22 cellular contexts compared by ENCODE assay signal in the genomic region with DNA sequence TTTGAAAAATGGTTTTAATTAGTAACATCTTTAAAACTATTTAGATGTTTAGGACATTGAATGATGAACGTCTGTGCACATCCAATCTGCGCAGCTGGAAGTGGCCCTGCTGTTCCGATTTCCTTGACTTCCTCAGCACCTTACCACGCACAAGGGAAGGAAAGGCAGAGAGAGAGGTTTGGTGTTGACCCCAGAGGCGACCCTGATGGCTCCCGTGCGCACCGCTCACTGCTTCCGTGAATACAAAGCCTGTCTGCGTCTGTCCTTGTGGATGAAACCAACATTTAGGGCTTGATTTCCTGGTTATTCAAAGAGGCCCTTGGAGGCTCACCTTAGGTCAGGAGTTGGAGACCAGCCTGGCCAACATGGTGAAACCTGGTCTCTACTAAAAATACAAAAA. TPM values are rescaled to one million over a fixed set of nuclear protein-coding genes. Genes with fewer than 3 reads are reported as not detected.
DNase-seq lines count a peak whose midpoint lies in the region; ATAC-seq and TF ChIP-seq lines count a peak whose summit lies in the region.
"Had no signal": no experiment of that assay in that cellular context is flagged by ENCODE, and none has a peak within 500 bp of the region (broad histone marks: within the 10 kb centered on the region; RNA-seq: fewer than 3 reads in every experiment).

No MANE protein-coding gene starts in this region.

- DNase-seq in left ventricle myocardium inferior (no peak), left ventricle myocardium superior (no peak), suprapubic skin (ENCODE audit: low spot score in 2 of 2) (no peak), stomach (no peak), KBM-7 (no peak)
- DNase-seq: ACHN; BE2C; C1 segment of cervical spinal cord; CD4-positive, CD25-positive, alpha-beta regulatory T cell; CD8-positive, alpha-beta memory T cell; COR-L47; DMS 273 treated with DMSO at 0.1 percent for 48 hours; DMS53; DND-41; EL; HCEC 1CT; IMR-90 had no signal

- WGBS in suprapubic skin, result 80% methylated on average over 10 of the region's 10 CpGs
- 76 to 93% (median 90%) methylated on average over 10 of the region's 10 CpGs for WGBS in stomach, 5 donors

- H3K4me1 ChIP-seq in left ventricle myocardium inferior (peaks cover 36% of the 10 kb centered on the region), parathyroid adenoma (no peaks in the 10 kb centered on the region), suprapubic skin (peaks cover 17% of the 10 kb centered on the region), stomach (peaks cover 0 to 8% (median 0%) of the 10 kb centered on the region in 4 donors)
- H3K4me1 ChIP-seq: BE2C had no signal

- TF ChIP-seq CTCF in left ventricle myocardium inferior (IDR thresholded peaks at IDR 0.05; ENCODE audit: borderline replicate concordance) (no peak), parathyroid adenoma (IDR thresholded peaks at IDR 0.05) (no peak), suprapubic skin (IDR thresholded peaks at IDR 0.05) (no peak), stomach (IDR thresholded peaks at IDR 0.05) (no peak)

- intact Hi-C loops in left ventricle myocardium inferior (cut with micrococcal nuclease), result no loop called here
- intact Hi-C loops in left ventricle myocardium superior (cut with micrococcal nuclease), result no loop called here
- intact Hi-C loops in stomach (cut with DNase I; ENCODE audit: low total_unique reads), result no loop called here

- no peak for TF ChIP-seq EP300 in suprapubic skin (IDR thresholded peaks at IDR 0.05)
- no peak for TF ChIP-seq EP300 in stomach (IDR thresholded peaks at IDR 0.05)

- H3K27ac ChIP-seq in left ventricle myocardium inferior (replicated peaks) (peak overlapping the region; percentile 90), parathyroid adenoma (peak overlapping the region; percentile 65), suprapubic skin (peak overlapping the region; percentile 31), stomach (peak overlapping the region in 2 of 5 donors; percentile 54 to 60)
- H3K27ac ChIP-seq: HL-60 had no signal

- ATAC-seq in left ventricle myocardium superior (no peak), HG03342 (IDR thresholded peaks at IDR 0.05; ENCODE audit: unreplicated experiment) (no peak)
- ATAC-seq: GM12878, GM23338 had no signal

- H3K9me3 ChIP-seq in left ventricle myocardium inferior (replicated peaks) (no peaks in the 10 kb centered on the region), parathyroid adenoma (ENCODE audit: control insufficient read depth, low read length) (no peaks in the 10 kb centered on the region), suprapubic skin (no peaks in the 10 kb centered on the region), stomach (no peaks in the 10 kb centered on the region)
- H3K9me3 ChIP-seq: BE2C had no signal

- TF ChIP-seq POLR2A in suprapubic skin (IDR thresholded peaks at IDR 0.05), result no peak
- TF ChIP-seq POLR2A in stomach (IDR thresholded peaks at IDR 0.05), result no peak

- H3K36me3 ChIP-seq in left ventricle myocardium inferior, result no peaks in the 10 kb centered on the region
- no peaks in the 10 kb centered on the region for H3K36me3 ChIP-seq in parathyroid adenoma (ENCODE audit: control insufficient read depth, insufficient read depth, low read length)
- no peaks in the 10 kb centered on the region for H3K36me3 ChIP-seq in suprapubic skin
- H3K36me3 ChIP-seq in stomach, result no peaks in the 10 kb centered on the region
- H3K36me3 ChIP-seq: BE2C had no signal

- H3K9ac ChIP-seq in parathyroid adenoma, result no peak overlapping the region

- H3K27me3 ChIP-seq in left ventricle myocardium inferior (ENCODE audit: low read depth) (no peaks in the 10 kb centered on the region), parathyroid adenoma (ENCODE audit: control insufficient read depth, insufficient read depth, low read length) (no peaks in the 10 kb centered on the region), suprapubic skin (peaks cover 8% of the 10 kb centered on the region), stomach (peaks cover 0 to 19% (median 0%) of the 10 kb centered on the region in 3 donors)
- H3K27me3 ChIP-seq: BE2C had no signal

- H3K4me3 ChIP-seq in left ventricle myocardium inferior (no peak overlapping the region), parathyroid adenoma (ENCODE audit: low read depth, low read length) (no peak overlapping the region), suprapubic skin (no peak overlapping the region), stomach (no peak overlapping the region)
- H3K4me3 ChIP-seq: GM12878, GM23338 had no signal

- H3K79me2 ChIP-seq in parathyroid adenoma, result no peaks in the 10 kb centered on the region

- no peak overlapping the region for H2AFZ ChIP-seq in parathyroid adenoma
- H2AFZ ChIP-seq: GM23338 had no signal

- H3K4me2 ChIP-seq in parathyroid adenoma (ENCODE audit: low read length), result no peak overlapping the region
- H3K4me2 ChIP-seq: GM23338 had no signal

- in situ Hi-C loops in KBM-7 (cut with MboI; ENCODE audit: low pct_unique_long_range_greater_than_20kb, low sequenced_read_pairs), result no loop called here

RNA-seq across cellular contexts. Expression of gene MCF2L, which starts 8.5 kb away (rescaled TPM):
- total RNA-seq in left ventricle myocardium inferior (41.2 TPM), left ventricle myocardium superior (49.5 TPM), suprapubic skin (100 to 1,000 TPM in 1 of 4 donors, 10 to 100 TPM in 3; 25.4 to 144 (median 50.0) TPM), stomach (100 to 1,000 TPM in 1 of 5 donors, 10 to 100 TPM in 4; 39.1 to 363 (median 58.6) TPM)
- 10 to 100 TPM; 10.8 to 20.0 (median 13.3) TPM for polyA plus RNA-seq in stomach
- polyA plus RNA-seq: IMR-90 had no signal
